2 cellular contexts compared by ENCODE assay signal in genomic region chr10:34116780-34117179, GRCh38.
TF ChIP-seq lines count a peak whose summit lies in the region.

No MANE protein-coding gene starts in this region.

TF ChIP-seq in WTC11, 78 proteins besides CTCF, POLR2A, EP300 and RAD21:
- TF ChIP-seq ARID4B (CRISPR knock-in tag; IDR thresholded peaks at IDR 0.05; ENCODE audit: borderline replicate concordance) (no peak), ZMAT4 (CRISPR knock-in tag; IDR thresholded peaks at IDR 0.05) (no peak), HMGXB4 (CRISPR knock-in tag; IDR thresholded peaks at IDR 0.05) (no peak), JUN (CRISPR knock-in tag; IDR thresholded peaks at IDR 0.05) (no peak), ETV6 (CRISPR knock-in tag; IDR thresholded peaks at IDR 0.05) (no peak), TCF7 (CRISPR knock-in tag; IDR thresholded peaks at IDR 0.05; ENCODE audit: low read depth) (no peak)

TF ChIP-seq in HepG2, 621 proteins besides CTCF, POLR2A, EP300 and RAD21 (continued from another document):
- TF ChIP-seq MLXIP (CRISPR knock-in tag; IDR thresholded peaks at IDR 0.05; ENCODE audit: borderline replicate concordance) (no peak), U2AF2 (IDR thresholded peaks at IDR 0.05; ENCODE audit: low read depth, low read length) (no peak), ZNF792 (CRISPR knock-in tag; IDR thresholded peaks at IDR 0.05) (no peak), ZSCAN31 (CRISPR knock-in tag; IDR thresholded peaks at IDR 0.05; ENCODE audit: low read depth) (0 out of 2 replicates have a peak, but pooled peaks have one; percentile 38), MIER3 (CRISPR knock-in tag; IDR thresholded peaks at IDR 0.05; ENCODE audit: borderline replicate concordance) (no peak), MED1 (CRISPR knock-in tag; IDR thresholded peaks at IDR 0.05) (no peak), ATF2 (CRISPR knock-in tag; IDR thresholded peaks at IDR 0.05) (no peak), ZNF550 (CRISPR knock-in tag; IDR thresholded peaks at IDR 0.05; ENCODE audit: borderline replicate concordance) (no peak), ZNF264 (CRISPR knock-in tag; IDR thresholded peaks at IDR 0.05) (no peak), HNF4A (CRISPR knock-in tag; IDR thresholded peaks at IDR 0.05) (no peak), CHCHD3 (CRISPR knock-in tag; IDR thresholded peaks at IDR 0.05) (no peak), SMARCC2 (IDR thresholded peaks at IDR 0.05) (no peak), ZSCAN25 (CRISPR knock-in tag; IDR thresholded peaks at IDR 0.05) (peak; percentile 69), SNAI1 (CRISPR knock-in tag; IDR thresholded peaks at IDR 0.05; ENCODE audit: borderline replicate concordance) (no peak), PCBP1 (IDR thresholded peaks at IDR 0.05; ENCODE audit: borderline replicate concordance, low read depth, low read length) (no peak), ZNF276 (CRISPR knock-in tag; IDR thresholded peaks at IDR 0.05; ENCODE audit: low read depth) (no peak), SAP130 (CRISPR knock-in tag; IDR thresholded peaks at IDR 0.05; ENCODE audit: low read depth) (0 out of 2 replicates have a peak, but pooled peaks have one; percentile 18), ZBTB33 (CRISPR knock-in tag; IDR thresholded peaks at IDR 0.05) (peak; percentile 75), ZNF230 (CRISPR knock-in tag; IDR thresholded peaks at IDR 0.05) (no peak), KDM1A (CRISPR knock-in tag; IDR thresholded peaks at IDR 0.05) (no peak), HOXA3 (CRISPR knock-in tag; IDR thresholded peaks at IDR 0.05) (0 out of 2 replicates have a peak, but pooled peaks have one; percentile 4), ZNF678 (CRISPR knock-in tag; IDR thresholded peaks at IDR 0.05) (no peak), HOXA7 (CRISPR knock-in tag; IDR thresholded peaks at IDR 0.05) (no peak)
- TF ChIP-seq, protein P1, sequence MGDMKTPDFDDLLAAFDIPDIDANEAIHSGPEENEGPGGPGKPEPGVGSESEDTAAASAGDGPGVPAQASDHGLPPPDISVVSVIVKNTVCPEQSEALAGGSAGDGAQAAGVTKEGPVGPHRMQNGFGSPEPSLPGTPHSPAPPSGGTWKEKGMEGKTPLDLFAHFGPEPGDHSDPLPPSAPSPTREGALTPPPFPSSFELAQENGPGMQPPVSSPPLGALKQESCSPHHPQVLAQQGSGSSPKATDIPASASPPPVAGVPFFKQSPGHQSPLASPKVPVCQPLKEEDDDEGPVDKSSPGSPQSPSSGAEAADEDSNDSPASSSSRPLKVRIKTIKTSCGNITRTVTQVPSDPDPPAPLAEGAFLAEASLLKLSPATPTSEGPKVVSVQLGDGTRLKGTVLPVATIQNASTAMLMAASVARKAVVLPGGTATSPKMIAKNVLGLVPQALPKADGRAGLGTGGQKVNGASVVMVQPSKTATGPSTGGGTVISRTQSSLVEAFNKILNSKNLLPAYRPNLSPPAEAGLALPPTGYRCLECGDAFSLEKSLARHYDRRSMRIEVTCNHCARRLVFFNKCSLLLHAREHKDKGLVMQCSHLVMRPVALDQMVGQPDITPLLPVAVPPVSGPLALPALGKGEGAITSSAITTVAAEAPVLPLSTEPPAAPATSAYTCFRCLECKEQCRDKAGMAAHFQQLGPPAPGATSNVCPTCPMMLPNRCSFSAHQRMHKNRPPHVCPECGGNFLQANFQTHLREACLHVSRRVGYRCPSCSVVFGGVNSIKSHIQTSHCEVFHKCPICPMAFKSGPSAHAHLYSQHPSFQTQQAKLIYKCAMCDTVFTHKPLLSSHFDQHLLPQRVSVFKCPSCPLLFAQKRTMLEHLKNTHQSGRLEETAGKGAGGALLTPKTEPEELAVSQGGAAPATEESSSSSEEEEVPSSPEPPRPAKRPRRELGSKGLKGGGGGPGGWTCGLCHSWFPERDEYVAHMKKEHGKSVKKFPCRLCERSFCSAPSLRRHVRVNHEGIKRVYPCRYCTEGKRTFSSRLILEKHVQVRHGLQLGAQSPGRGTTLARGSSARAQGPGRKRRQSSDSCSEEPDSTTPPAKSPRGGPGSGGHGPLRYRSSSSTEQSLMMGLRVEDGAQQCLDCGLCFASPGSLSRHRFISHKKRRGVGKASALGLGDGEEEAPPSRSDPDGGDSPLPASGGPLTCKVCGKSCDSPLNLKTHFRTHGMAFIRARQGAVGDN (CRISPR knock-in tag; IDR thresholded peaks at IDR 0.05) = peak; percentile 44; the same call in 1 of the 2 replicates
